Comparison of ENCODE assay signal across 8 cellular contexts in the genomic region with DNA sequence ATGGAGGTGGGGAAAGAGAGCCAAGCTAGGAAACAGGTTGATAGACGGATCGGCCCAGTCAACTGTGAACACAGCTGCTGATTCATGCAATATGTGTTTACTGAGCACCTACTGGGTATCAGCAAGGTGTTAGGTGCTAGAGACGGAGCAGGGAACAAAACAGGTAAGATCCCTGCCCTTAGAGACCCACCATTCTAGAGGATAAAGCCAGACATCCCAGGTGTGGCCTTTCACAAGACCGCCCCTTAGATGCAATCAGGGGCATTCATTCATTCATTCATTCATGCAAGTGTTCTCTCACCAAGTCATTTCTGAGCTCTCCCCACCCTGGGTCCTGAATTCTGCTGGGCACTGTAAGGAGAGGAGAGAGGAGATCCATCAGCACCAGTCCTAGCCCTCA. TPM values are rescaled to one million over a fixed set of nuclear protein-coding genes. Genes with fewer than 3 reads are reported as not detected.
A peak's percentile ranks its signal among the peaks of the same experiment; 100 is the strongest.
DNase-seq lines count a peak whose midpoint lies in the region; ATAC-seq and TF ChIP-seq lines count a peak whose summit lies in the region.

No MANE protein-coding gene starts in this region.

- DNase-seq in CD4-positive, alpha-beta memory T cell, result no peak
- DNase-seq in PC-9 (no peak), NCI-H1436 (lab: John Stamatoyannopoulos, UW) (no peak), brain microvascular endothelial cell (no peak)

- peak overlapping the region; percentile 78 for H3K4me2 ChIP-seq in PC-9
- no peak overlapping the region for H3K4me2 ChIP-seq in parathyroid adenoma (ENCODE audit: low read length)

- H3K27me3 ChIP-seq in CD4-positive, alpha-beta memory T cell (ENCODE audit: insufficient read depth, low read length), result no peaks in the 10 kb centered on the region
- H3K27me3 ChIP-seq in PC-9 (ENCODE audit: insufficient read depth, low read depth) (no peaks in the 10 kb centered on the region), parathyroid adenoma (ENCODE audit: control insufficient read depth, insufficient read depth, low read length) (no peaks in the 10 kb centered on the region), brain microvascular endothelial cell (replicated peaks) (no peaks in the 10 kb centered on the region)

- no peak overlapping the region for H3K4me3 ChIP-seq in CD4-positive, alpha-beta memory T cell (ENCODE audit: low read length in 2 of 2)
- H3K4me3 ChIP-seq in PC-9, result no peak overlapping the region; the same call in 1 of the 2 replicates
- no peak overlapping the region for H3K4me3 ChIP-seq in parathyroid adenoma (ENCODE audit: low read depth, low read length)
- no peak overlapping the region for H3K4me3 ChIP-seq in brain microvascular endothelial cell (ENCODE audit: low read depth, low read length)

- H3K79me2 ChIP-seq in PC-9 (ENCODE audit: low read depth), result no peaks in the 10 kb centered on the region
- H3K79me2 ChIP-seq in parathyroid adenoma, result no peaks in the 10 kb centered on the region

- no peak overlapping the region for H3K27ac ChIP-seq in CD4-positive, alpha-beta memory T cell (ENCODE audit: low read depth, low read length)
- H3K27ac ChIP-seq in PC-9, result no peak overlapping the region
- H3K27ac ChIP-seq in parathyroid adenoma, result no peak overlapping the region
- no peak overlapping the region for H3K27ac ChIP-seq in brain microvascular endothelial cell

- no peaks in the 10 kb centered on the region for H3K36me3 ChIP-seq in CD4-positive, alpha-beta memory T cell (ENCODE audit: insufficient read depth, low read length)
- no peaks in the 10 kb centered on the region for H3K36me3 ChIP-seq in PC-9 (ENCODE audit: low read depth)
- H3K36me3 ChIP-seq in parathyroid adenoma (ENCODE audit: control insufficient read depth, insufficient read depth, low read length), result no peaks in the 10 kb centered on the region
- H3K36me3 ChIP-seq in brain microvascular endothelial cell (replicated peaks), result no peaks in the 10 kb centered on the region

- H3K27me3 Mint-ChIP-seq in CD4-positive, alpha-beta memory T cell, result no peaks in the 10 kb centered on the region

- no peaks in the 10 kb centered on the region for H3K9me2 ChIP-seq in PC-9 (ENCODE audit: insufficient read depth)

- H4K20me1 ChIP-seq in PC-9 (ENCODE audit: insufficient read depth), result no peaks in the 10 kb centered on the region

- H3F3A ChIP-seq in PC-9 (ENCODE audit: insufficient read depth, low read depth), result no peaks in the 10 kb centered on the region

- H3K4me1 ChIP-seq in CD4-positive, alpha-beta memory T cell (ENCODE audit: insufficient read depth, low read length), result peaks cover 30% of the 10 kb centered on the region
- H3K4me1 ChIP-seq in PC-9 (replicated peaks; ENCODE audit: insufficient read depth) (no peaks in the 10 kb centered on the region), parathyroid adenoma (peaks cover 2% of the 10 kb centered on the region)

- POLR2A ChIA-PET in CD4-positive, alpha-beta memory T cell (lab: Charles Lee; ENCODE audit: partially characterized antibody), result interaction anchor here (4.2 kb wide), 1 partner anchor 23 kb away, joined by 67 read pairs; a partner anchor contains a TSS
- POLR2A ChIA-PET in PC-9 (lab: Charles Lee; ENCODE audit: unreplicated experiment), result no interaction called here

- no peaks in the 10 kb centered on the region for H3K9me3 Mint-ChIP-seq in CD4-positive, alpha-beta memory T cell

- BruUV-seq in PC-9 (replicated peaks; lab: Mats Ljungman, UMichigan), result no TSS peak

- no peaks in the 10 kb centered on the region for H3K36me3 Mint-ChIP-seq in CD4-positive, alpha-beta memory T cell

- in situ Hi-C loops in brain microvascular endothelial cell (cut with HindIII; ENCODE audit: low pct_ligation_motif_present, low sequenced_read_pairs), result no loop called here

- no peak overlapping the region for H3K9ac ChIP-seq in parathyroid adenoma

- TF ChIP-seq CTCF in PC-9 (conservative IDR thresholded peaks at IDR 0.05), result no peak
- no peak for TF ChIP-seq CTCF in parathyroid adenoma (IDR thresholded peaks at IDR 0.05)
- no peak for TF ChIP-seq CTCF in brain microvascular endothelial cell (IDR thresholded peaks at IDR 0.05; ENCODE audit: low read depth, low read length, missing control alignments)

- CTCF ChIA-PET in CD4-positive, alpha-beta memory T cell (lab: Charles Lee; ENCODE audit: partially characterized antibody), result no interaction called here
- CTCF ChIA-PET in PC-9 (lab: Charles Lee), result interaction anchor here (0.6 kb wide), 2 partner anchors 62 to 85 kb away, joined by 3 to 4 read pairs; no protein-coding TSS in a partner anchor

- H2AFZ ChIP-seq in PC-9, result peak overlapping the region; percentile 76; the same call in 1 of the 2 replicates
- H2AFZ ChIP-seq in parathyroid adenoma, result peak overlapping the region; percentile 74

- intact Hi-C loops in CD4-positive, alpha-beta memory T cell (cut with micrococcal nuclease), result no loop called here
- intact Hi-C loops in PC-9 (cut with micrococcal nuclease; ENCODE audit: unreplicated experiment), result no loop called here

- H3K4me1 Mint-ChIP-seq in CD4-positive, alpha-beta memory T cell, result peaks cover 11 to 30% (median 19%) of the 10 kb centered on the region in 4 donors

- ATAC-seq in esophagus mucosa (peak; percentile 40), HG03469 (IDR thresholded peaks at IDR 0.05; ENCODE audit: unreplicated experiment) (no peak), GM21447 (IDR thresholded peaks at IDR 0.05; ENCODE audit: unreplicated experiment) (no peak)

- peak overlapping the region in 4 of 7 donors; percentile 42 to 81 (median 76) for H3K27ac Mint-ChIP-seq in CD4-positive, alpha-beta memory T cell

- no peaks in the 10 kb centered on the region for H3K9me3 ChIP-seq in CD4-positive, alpha-beta memory T cell (ENCODE audit: control insufficient read depth in 1 of 2, low read length in 2 of 2)
- H3K9me3 ChIP-seq in PC-9 (ENCODE audit: insufficient read depth, low read depth) (no peaks in the 10 kb centered on the region), parathyroid adenoma (ENCODE audit: control insufficient read depth, low read length) (no peaks in the 10 kb centered on the region)

- H3K4me3 Mint-ChIP-seq in CD4-positive, alpha-beta memory T cell, result peak overlapping the region; percentile 57 to 81 (median 77)

RNA-seq across cellular contexts. Expression of a gene that starts 20.2 kb away (rescaled TPM):
- 10 to 100 TPM; 37.7 to 38.5 TPM for total RNA-seq in CD4-positive, alpha-beta memory T cell
- polyA plus RNA-seq in CD4-positive, alpha-beta memory T cell, result 10 to 100 TPM; 27.3 to 32.5 TPM
- total RNA-seq in PC-9 (2021) (17.4 and 22.9 TPM in 2 replicates), esophagus mucosa (13.2 TPM)
